ENCODE assay signal across 8 cellular contexts in the genomic region with DNA sequence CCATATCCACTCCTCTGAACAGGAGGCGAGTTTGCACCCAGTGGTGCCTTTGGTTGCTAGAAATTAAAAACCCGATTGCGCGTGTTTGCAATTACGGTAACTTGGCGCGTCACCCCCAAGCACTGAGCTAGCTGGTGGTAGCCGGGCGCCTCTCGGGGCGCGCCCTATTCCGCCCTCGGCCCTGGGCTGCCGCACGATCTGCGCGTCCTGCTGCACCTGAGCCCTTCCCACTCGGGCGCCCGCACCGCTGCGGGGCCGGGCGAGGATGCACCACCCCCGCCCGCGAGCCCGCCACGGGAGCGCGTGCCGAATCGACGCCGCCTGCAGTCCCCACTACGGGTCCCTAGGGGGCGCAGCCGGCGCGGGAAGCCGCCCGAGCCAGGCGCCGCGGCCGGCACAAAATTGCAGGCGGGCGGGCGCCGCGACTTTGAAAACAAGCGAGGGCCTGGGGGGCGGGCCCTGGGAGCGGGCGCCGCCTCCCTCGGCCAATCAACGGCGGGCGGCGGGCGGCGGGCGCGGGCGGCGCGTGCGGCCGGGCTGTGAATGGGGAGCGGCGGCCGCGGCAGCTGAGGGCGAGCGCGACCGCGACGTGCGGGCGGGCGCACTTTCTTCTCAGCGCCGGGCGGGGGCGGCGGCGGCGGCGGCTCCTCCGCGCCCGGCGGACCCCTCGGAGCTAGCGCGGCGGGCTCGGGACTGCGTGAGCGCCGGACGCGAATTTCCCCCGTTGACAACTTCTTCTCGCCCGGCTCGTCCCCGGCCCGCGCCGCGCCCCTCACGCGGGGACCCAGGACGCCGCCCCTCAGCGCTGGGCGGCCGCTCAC. TPM values are rescaled to one million over a fixed set of nuclear protein-coding genes. Genes with fewer than 3 reads are reported as not detected.
DNase-seq lines count a peak whose midpoint lies in the region; ATAC-seq and TF ChIP-seq lines count a peak whose summit lies in the region.

A gene with protein sequence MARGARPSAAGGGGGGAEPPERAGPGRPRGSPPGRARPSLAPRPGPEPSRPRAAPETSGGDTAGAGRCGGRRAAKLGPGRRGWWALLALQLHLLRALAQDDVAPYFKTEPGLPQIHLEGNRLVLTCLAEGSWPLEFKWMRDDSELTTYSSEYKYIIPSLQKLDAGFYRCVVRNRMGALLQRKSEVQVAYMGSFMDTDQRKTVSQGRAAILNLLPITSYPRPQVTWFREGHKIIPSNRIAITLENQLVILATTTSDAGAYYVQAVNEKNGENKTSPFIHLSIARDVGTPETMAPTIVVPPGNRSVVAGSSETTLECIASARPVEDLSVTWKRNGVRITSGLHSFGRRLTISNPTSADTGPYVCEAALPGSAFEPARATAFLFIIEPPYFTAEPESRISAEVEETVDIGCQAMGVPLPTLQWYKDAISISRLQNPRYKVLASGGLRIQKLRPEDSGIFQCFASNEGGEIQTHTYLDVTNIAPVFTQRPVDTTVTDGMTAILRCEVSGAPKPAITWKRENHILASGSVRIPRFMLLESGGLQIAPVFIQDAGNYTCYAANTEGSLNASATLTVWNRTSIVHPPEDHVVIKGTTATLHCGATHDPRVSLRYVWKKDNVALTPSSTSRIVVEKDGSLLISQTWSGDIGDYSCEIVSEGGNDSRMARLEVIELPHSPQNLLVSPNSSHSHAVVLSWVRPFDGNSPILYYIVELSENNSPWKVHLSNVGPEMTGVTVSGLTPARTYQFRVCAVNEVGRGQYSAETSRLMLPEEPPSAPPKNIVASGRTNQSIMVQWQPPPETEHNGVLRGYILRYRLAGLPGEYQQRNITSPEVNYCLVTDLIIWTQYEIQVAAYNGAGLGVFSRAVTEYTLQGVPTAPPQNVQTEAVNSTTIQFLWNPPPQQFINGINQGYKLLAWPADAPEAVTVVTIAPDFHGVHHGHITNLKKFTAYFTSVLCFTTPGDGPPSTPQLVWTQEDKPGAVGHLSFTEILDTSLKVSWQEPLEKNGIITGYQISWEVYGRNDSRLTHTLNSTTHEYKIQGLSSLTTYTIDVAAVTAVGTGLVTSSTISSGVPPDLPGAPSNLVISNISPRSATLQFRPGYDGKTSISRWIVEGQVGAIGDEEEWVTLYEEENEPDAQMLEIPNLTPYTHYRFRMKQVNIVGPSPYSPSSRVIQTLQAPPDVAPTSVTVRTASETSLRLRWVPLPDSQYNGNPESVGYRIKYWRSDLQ (N-terminal part only) (plus strand): TSS at position 602 of the 821 bp plus-strand sequence. CDS start 335 bp downstream, outside the sequence.

- H3K9me3 ChIP-seq in right cardiac atrium (ENCODE audit: control insufficient read depth, low read length) (no peaks in the 10 kb centered on the region), uterus (no peaks in the 10 kb centered on the region)

- H3K4me1 ChIP-seq in right cardiac atrium (ENCODE audit: control insufficient read depth, insufficient read depth, low read length) (no peaks in the 10 kb centered on the region), rectal smooth muscle tissue (ENCODE audit: control insufficient read depth, insufficient read depth, low read length) (peaks cover 6% of the 10 kb centered on the region), uterus (peaks cover 5 to 6% of the 10 kb centered on the region in 2 donors)

- DNase-seq in GM03348 (ENCODE audit: low spot score) = peak; percentile 92
- peak; percentile 16 for DNase-seq in HFF-Myc (ENCODE audit: extremely low read depth, low read depth)
- DNase-seq in NCI-H1092 treated with DMSO at 0.1 percent for 48 hours (lab: John Stamatoyannopoulos, UW) = peak; percentile 96
- DNase-seq in SW480 (ENCODE audit: low spot score) = peak; percentile 93
- DNase-seq in anterior cingulate cortex (lab: John Stamatoyannopoulos, UW) = peak; percentile 32 to 91 (median 81)
- peak; percentile 94 to 98 (median 98) for DNase-seq in right cardiac atrium
- DNase-seq in uterus = peak; percentile 87 to 93

- no peak within 1 kb of the TSS for H3K9ac ChIP-seq in rectal smooth muscle tissue (ENCODE audit: low read length)

- intact Hi-C loops in right cardiac atrium (cut with DNase I) = loop anchor here in 2 of 4 donors (10.0 kb wide), 1 partner anchor 594 kb away; no protein-coding TSS in a partner anchor
- intact Hi-C loops in uterus (cut with DNase I; ENCODE audit: low total_unique reads) = no loop called here

- H3K27me3 ChIP-seq in right cardiac atrium (ENCODE audit: control insufficient read depth, insufficient read depth) (no peaks in the 10 kb centered on the region), rectal smooth muscle tissue (ENCODE audit: control insufficient read depth, insufficient read depth, low read length) (no peaks in the 10 kb centered on the region), uterus (no peaks in the 10 kb centered on the region)

- TF ChIP-seq CTCF in HFF-Myc (IDR thresholded peaks at IDR 0.05; ENCODE audit: low read depth, low read length, missing control alignments) = peak; percentile 67
- TF ChIP-seq CTCF in uterus (IDR thresholded peaks at IDR 0.05) = peak; percentile 64 to 98 (median 98)

- peak within 1 kb of the TSS; percentile 50 for H3K4me3 ChIP-seq in HFF-Myc (replicated peaks; ENCODE audit: low read depth, low read length)
- peak within 1 kb of the TSS; percentile 74 for H3K4me3 ChIP-seq in right cardiac atrium (ENCODE audit: low read length)
- peak within 1 kb of the TSS; percentile 72 for H3K4me3 ChIP-seq in rectal smooth muscle tissue (ENCODE audit: low read length)
- peak within 1 kb of the TSS; percentile 37 to 63 for H3K4me3 ChIP-seq in uterus

- no peaks in the 10 kb centered on the region for H3K36me3 ChIP-seq in rectal smooth muscle tissue (ENCODE audit: control insufficient read depth, insufficient read depth, low read length)
- no peaks in the 10 kb centered on the region for H3K36me3 ChIP-seq in uterus

- H3K27ac ChIP-seq in right cardiac atrium (ENCODE audit: low read length) = no peak within 1 kb of the TSS
- peak within 1 kb of the TSS; percentile 64 for H3K27ac ChIP-seq in rectal smooth muscle tissue (ENCODE audit: low read depth, low read length)
- peak within 1 kb of the TSS; percentile 63 to 65 for H3K27ac ChIP-seq in uterus

- peak; percentile 98 for ATAC-seq in right cardiac atrium

- peak; percentile 60 to 80 for TF ChIP-seq POLR2A in uterus (IDR thresholded peaks at IDR 0.05)

- under 1% methylated on average over 122 of the region's 122 CpGs for WGBS in right cardiac atrium

RNA-seq across cellular contexts. Expression of the gene that starts here (rescaled TPM):
- 1 to 10 TPM in 3 of 4 donors, under 1 TPM in 1; 0.97 to 3.2 (median 2.4) TPM for total RNA-seq in right cardiac atrium
- 1.5 TPM for polyA plus RNA-seq in right cardiac atrium
- total RNA-seq in uterus = 10 to 100 TPM in 2 of 4 donors, 1 to 10 TPM in 1, under 1 TPM in 1; under 0.01 to 16.2 (median 7.2) TPM

Comparison
In these comparisons a context has a peak if more than half of its experiments do, and no peak if none do; other contexts are left out.
1. DNase-seq: peak in every context shown above with its lines; median percentile 98 in right cardiac atrium; 96 in NCI-H1092 treated with DMSO at 0.1 percent for 48 hours; 93 in SW480; 92 in GM03348; 90 in uterus; 81 in anterior cingulate cortex; 16 in HFF-Myc.